Comparison of ENCODE assay signal across 9 cellular contexts in genomic region chr1:247357781-247358211, GRCh38. TPM values are rescaled to one million over a fixed set of nuclear protein-coding genes. Genes with fewer than 3 reads are reported as not detected.
DNase-seq lines count a peak whose midpoint lies in the region; ATAC-seq and TF ChIP-seq lines count a peak whose summit lies in the region.
"Had no signal": no experiment of that assay in that cellular context is flagged by ENCODE, and none has a peak within 500 bp of the region (broad histone marks: within the 10 kb centered on the region; RNA-seq: fewer than 3 reads in every experiment).

No MANE protein-coding gene starts in this region.

- H3K27me3 ChIP-seq in left lung, result no peaks in the 10 kb centered on the region

- peaks cover 0 to 13% of the 10 kb centered on the region in 2 donors for H3K4me1 ChIP-seq in left lung

- no peak for TF ChIP-seq CTCF in GM12865 (IDR thresholded peaks at IDR 0.05; ENCODE audit: insufficient read depth, low read depth, low read length, missing control alignments)
- TF ChIP-seq CTCF in left lung (IDR thresholded peaks at IDR 0.05), result no peak

- intact Hi-C loops in left lung (cut with DNase I), result no loop called here

- ATAC-seq in GM21526 (IDR thresholded peaks at IDR 0.05; ENCODE audit: low FRiP score, unreplicated experiment) (peak; percentile 83), HG03565 (IDR thresholded peaks at IDR 0.05; ENCODE audit: unreplicated experiment) (peak; percentile 85), left lung (peak; percentile 57), HG03025 (IDR thresholded peaks at IDR 0.05; ENCODE audit: low FRiP score, unreplicated experiment) (no peak)

- no peaks in the 10 kb centered on the region for H3K36me3 ChIP-seq in left lung

- H3K27ac ChIP-seq in left lung, result no peak overlapping the region

- no peak overlapping the region for H3K4me3 ChIP-seq in GM12865 (ENCODE audit: low read depth, low read length)
- H3K4me3 ChIP-seq in left lung, result no peak overlapping the region

- DNase-seq in GM12865 (ENCODE audit: low read depth) (peak; percentile 85), left lung (peak in 1 of 2 donors; percentile 55), cerebellum (ENCODE audit: low spot score) (no peak), AG20443 (ENCODE audit: low spot score) (no peak), NCI-H2171 treated with DMSO at 0.1 percent for 48 hours (lab: John Stamatoyannopoulos, UW) (no peak)
- DNase-seq: naive B cell had no signal

- H3K9me3 ChIP-seq in left lung, result no peaks in the 10 kb centered on the region

RNA-seq across cellular contexts. Expression of gene ZNF496, which starts 26.1 kb away (rescaled TPM):
- total RNA-seq in left lung (10 to 100 TPM; 18.2 to 19.2 TPM), cerebellum (14.6 TPM)

RNA-seq across cellular contexts. Expression of gene NLRP3, which starts 58.2 kb away (rescaled TPM):
- 1 to 10 TPM; 2.0 to 6.6 TPM for total RNA-seq in left lung
- total RNA-seq in cerebellum, result 0.73 TPM
